ENCODE assay signal across 1 cellular context in genomic region chr17:30824356-30825145, GRCh38.
TF ChIP-seq lines count a peak whose summit lies in the region.

Gene CRLF3 (minus strand): TSS chr17:30824692. CDS start chr17:30824651, 41 bp downstream.

TF ChIP-seq in HepG2, 621 proteins besides CTCF, POLR2A, EP300 and RAD21 (continued from another document and continues in another):
- TF ChIP-seq ZNF780A (CRISPR knock-in tag; IDR thresholded peaks at IDR 0.05), result no peak
- TF ChIP-seq KAT2B (IDR thresholded peaks at IDR 0.05; ENCODE audit: borderline replicate concordance, low read depth, low read length), result no peak
- no peak for TF ChIP-seq HCFC1 (IDR thresholded peaks at IDR 0.05; ENCODE audit: low read depth, low read length)
- no peak for TF ChIP-seq TBL1XR1 (IDR thresholded peaks at IDR 0.05; ENCODE audit: borderline replicate concordance, low read length, partially characterized antibody)
- TF ChIP-seq LRRFIP1 (CRISPR knock-in tag; conservative IDR thresholded peaks at IDR 0.05), result no peak
- TF ChIP-seq ZNF562 (CRISPR knock-in tag; IDR thresholded peaks at IDR 0.05; ENCODE audit: borderline replicate concordance), result no peak
- no peak for TF ChIP-seq CREB1 (IDR thresholded peaks at IDR 0.05)
- no peak for TF ChIP-seq CREB1 (CRISPR knock-in tag; IDR thresholded peaks at IDR 0.05)
- TF ChIP-seq TEAD2 (CRISPR knock-in tag; IDR thresholded peaks at IDR 0.05), result no peak
- no peak for TF ChIP-seq ZNF781 (CRISPR knock-in tag; IDR thresholded peaks at IDR 0.05; ENCODE audit: borderline replicate concordance, not compliant biosample characterization)
- peak; percentile 23; the same call in 1 of the 2 replicates for TF ChIP-seq RXRB (CRISPR knock-in tag; IDR thresholded peaks at IDR 0.05; ENCODE audit: borderline replicate concordance)
- no peak for TF ChIP-seq HNF1A (IDR thresholded peaks at IDR 0.05; ENCODE audit: low read depth)
- TF ChIP-seq HNF1A (CRISPR knock-in tag; IDR thresholded peaks at IDR 0.05; ENCODE audit: borderline replicate concordance), result 0 out of 2 replicates have a peak, but pooled peaks have one; percentile 68
- TF ChIP-seq PRDM15 (CRISPR knock-in tag; IDR thresholded peaks at IDR 0.05), result no peak; the same call in 1 of the 2 replicates
- no peak for TF ChIP-seq MTERF4 (CRISPR knock-in tag; IDR thresholded peaks at IDR 0.05)
- TF ChIP-seq PCBP2 (optimal IDR thresholded peaks at IDR 0.05; ENCODE audit: low read depth, low read length, poor library complexity, severe bottlenecking), result peak; percentile 2
- TF ChIP-seq ISX (CRISPR knock-in tag; conservative IDR thresholded peaks at IDR 0.05), result no peak
- TF ChIP-seq SNAPC4 (CRISPR knock-in tag; IDR thresholded peaks at IDR 0.05), result no peak
- TF ChIP-seq BRCA1 (CRISPR knock-in tag; IDR thresholded peaks at IDR 0.05), result no peak
- no peak for TF ChIP-seq PTBP1 (IDR thresholded peaks at IDR 0.05; ENCODE audit: low read depth, low read length, poor library complexity, severe bottlenecking)
- no peak for TF ChIP-seq ZBTB37 (CRISPR knock-in tag; IDR thresholded peaks at IDR 0.05)
- peak; percentile 86 for TF ChIP-seq ARID4A (CRISPR knock-in tag; IDR thresholded peaks at IDR 0.05; ENCODE audit: borderline replicate concordance)
- TF ChIP-seq PAWR (CRISPR knock-in tag; IDR thresholded peaks at IDR 0.05; ENCODE audit: borderline replicate concordance), result no peak; the same call in 1 of the 2 replicates
